32 cellular contexts compared by ENCODE assay signal in the genomic region with DNA sequence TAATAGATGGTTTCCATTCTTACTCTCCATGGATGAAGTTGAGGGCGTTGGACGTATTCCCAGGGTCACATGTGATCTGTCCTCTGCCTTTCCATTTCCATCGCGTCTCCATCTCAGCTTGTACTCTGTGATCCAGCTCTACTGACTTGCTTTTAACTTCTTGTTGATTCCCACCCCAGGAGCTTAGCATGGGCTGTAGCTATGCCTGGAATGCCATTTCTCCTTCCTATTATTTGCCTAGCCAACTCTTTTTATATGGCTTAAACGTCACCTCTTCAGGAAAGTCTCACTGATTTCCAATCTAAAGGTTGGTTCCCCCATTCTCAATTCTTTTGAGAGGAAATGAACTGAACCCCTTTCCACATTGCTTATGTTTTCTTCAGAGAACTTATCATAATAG.
"Had no signal": no experiment of that assay in that cellular context is flagged by ENCODE, and none has a peak within 500 bp of the region (broad histone marks: within the 10 kb centered on the region; RNA-seq: fewer than 3 reads in every experiment).

No MANE protein-coding gene starts in this region.

- H3K9me3 Mint-ChIP-seq: activated CD4-positive, alpha-beta memory T cell treated with anti-CD3 and anti-CD28 coated beads for 36 hours; activated naive CD4-positive, alpha-beta T cell treated with anti-CD3 and anti-CD28 coated beads for 36 hours; activated naive CD4-positive, alpha-beta T cell treated with anti-CD3 and anti-CD28 coated beads, Interleukin-2, amount 50 U/mL, for 24 hours; activated naive CD8-positive, alpha-beta T cell treated with anti-CD3 and anti-CD28 coated beads for 36 hours; activated naive CD8-positive, alpha-beta T cell treated with anti-CD3 and anti-CD28 coated beads, Interleukin-2, amount 50 U/mL, for 24 hours; activated T-helper 1 cell treated with anti-CD3 and anti-CD28 coated beads, Interleukin-12 subunit alpha, Interleukin-12 subunit beta, Interleukin-2, Interleukin-4 antibody, amounts not matched to agents 30 ng/mL and 10 ng/mL and 1 ng/mL, durations not matched to agents 14 hours and 24 hours and 36 hours; activated T-helper 2 cell treated with anti-CD3 and anti-CD28 coated beads, Interferon-gamma antibody, Interleukin-2, Interleukin-4, amounts not matched to agents 10 μg/mL and 5 μg/mL and 100 μg/mL, durations not matched to agents 14 hours and 24 hours and 36 hours; effector memory CD8-positive, alpha-beta T cell had no signal

- ATAC-seq: activated CD4-positive, alpha-beta T cell treated with anti-CD3 and anti-CD28 coated beads for 36 hours; activated CD8-positive, alpha-beta memory T cell treated with anti-CD3 and anti-CD28 coated beads, Interleukin-2, amount 10 ng/mL, durations not matched to agents 7 days and 5 days; activated CD8-positive, alpha-beta T cell treated with anti-CD3 and anti-CD28 coated beads, Interleukin-2, amount 10 ng/mL, durations not matched to agents 7 days and 5 days; activated naive CD8-positive, alpha-beta T cell treated with anti-CD3 and anti-CD28 coated beads, Interleukin-2, amount 50 U/mL, for 24 hours; body of pancreas; effector memory CD8-positive, alpha-beta T cell; gastroesophageal sphincter had no signal

- H3K27me3 Mint-ChIP-seq: activated CD4-positive, alpha-beta memory T cell treated with anti-CD3 and anti-CD28 coated beads for 36 hours; activated CD4-positive, alpha-beta T cell treated with anti-CD3 and anti-CD28 coated beads for 36 hours; activated CD4-positive, alpha-beta T cell treated with anti-CD3 and anti-CD28 coated beads, Interleukin-2, amount 10 ng/mL, durations not matched to agents 24 days and 14 days had no signal

- H3K36me3 Mint-ChIP-seq: activated CD4-positive, alpha-beta memory T cell treated with anti-CD3 and anti-CD28 coated beads for 36 hours; activated CD8-positive, alpha-beta memory T cell treated with anti-CD3 and anti-CD28 coated beads, Interleukin-2, amount 10 ng/mL, durations not matched to agents 7 days and 5 days; activated naive CD4-positive, alpha-beta T cell treated with anti-CD3 and anti-CD28 coated beads, Interleukin-2, amount 50 U/mL, for 24 hours; activated naive CD8-positive, alpha-beta T cell treated with anti-CD3 and anti-CD28 coated beads for 36 hours had no signal

- H3K9me3 ChIP-seq: adrenal gland, body of pancreas, esophagus squamous epithelium, gastroesophageal sphincter had no signal

- H3K36me3 ChIP-seq: adrenal gland, esophagus squamous epithelium, gastroesophageal sphincter had no signal

- H3K4me1 ChIP-seq: adrenal gland, body of pancreas, gastroesophageal sphincter had no signal

- H3K27ac ChIP-seq: adrenal gland, body of pancreas, epithelial cell of prostate, esophagus squamous epithelium, gastroesophageal sphincter had no signal

- H3K27ac Mint-ChIP-seq: activated CD4-positive, alpha-beta memory T cell treated with anti-CD3 and anti-CD28 coated beads for 36 hours; activated CD4-positive, alpha-beta T cell treated with anti-CD3 and anti-CD28 coated beads for 36 hours; activated CD4-positive, alpha-beta T cell treated with anti-CD3 and anti-CD28 coated beads, Interleukin-2, amount 10 ng/mL, durations not matched to agents 24 days and 14 days; activated CD8-positive, alpha-beta memory T cell treated with anti-CD3 and anti-CD28 coated beads, Interleukin-2, amount 10 ng/mL, durations not matched to agents 7 days and 5 days; activated CD8-positive, alpha-beta T cell treated with anti-CD3 and anti-CD28 coated beads, Interleukin-2, amount 10 ng/mL, durations not matched to agents 7 days and 5 days; activated naive CD4-positive, alpha-beta T cell treated with anti-CD3 and anti-CD28 coated beads for 36 hours; activated naive CD8-positive, alpha-beta T cell treated with anti-CD3 and anti-CD28 coated beads for 36 hours; activated naive CD8-positive, alpha-beta T cell treated with anti-CD3 and anti-CD28 coated beads, Interleukin-2, amount 50 U/mL, for 24 hours; activated T-helper 1 cell treated with anti-CD3 and anti-CD28 coated beads, Interleukin-12 subunit alpha, Interleukin-12 subunit beta, Interleukin-2, Interleukin-4 antibody, amounts not matched to agents 30 ng/mL and 10 ng/mL and 1 ng/mL, durations not matched to agents 14 hours and 24 hours and 36 hours; activated T-helper 2 cell treated with anti-CD3 and anti-CD28 coated beads, Interferon-gamma antibody, Interleukin-2, Interleukin-4, amounts not matched to agents 10 μg/mL and 5 μg/mL and 100 μg/mL, durations not matched to agents 14 hours and 24 hours and 36 hours had no signal

- H3K27me3 ChIP-seq: adrenal gland, body of pancreas, esophagus squamous epithelium had no signal

- H3K4me3 Mint-ChIP-seq: activated CD4-positive, alpha-beta memory T cell treated with anti-CD3 and anti-CD28 coated beads for 36 hours; activated CD4-positive, alpha-beta T cell treated with anti-CD3 and anti-CD28 coated beads for 36 hours; activated CD4-positive, alpha-beta T cell treated with anti-CD3 and anti-CD28 coated beads, Interleukin-2, amount 10 ng/mL, durations not matched to agents 24 days and 14 days; activated CD8-positive, alpha-beta memory T cell treated with anti-CD3 and anti-CD28 coated beads, Interleukin-2, amount 10 ng/mL, durations not matched to agents 7 days and 5 days; activated CD8-positive, alpha-beta T cell treated with anti-CD3 and anti-CD28 coated beads, Interleukin-2, amount 10 ng/mL, durations not matched to agents 7 days and 5 days; activated naive CD4-positive, alpha-beta T cell treated with anti-CD3 and anti-CD28 coated beads for 36 hours; activated naive CD4-positive, alpha-beta T cell treated with anti-CD3 and anti-CD28 coated beads, Interleukin-2, amount 50 U/mL, for 24 hours; activated naive CD8-positive, alpha-beta T cell treated with anti-CD3 and anti-CD28 coated beads for 36 hours; activated naive CD8-positive, alpha-beta T cell treated with anti-CD3 and anti-CD28 coated beads, Interleukin-2, amount 50 U/mL, for 24 hours; activated T-helper 1 cell treated with anti-CD3 and anti-CD28 coated beads, Interleukin-12 subunit alpha, Interleukin-12 subunit beta, Interleukin-2, Interleukin-4 antibody, amounts not matched to agents 30 ng/mL and 10 ng/mL and 1 ng/mL, durations not matched to agents 14 hours and 24 hours and 36 hours; effector memory CD8-positive, alpha-beta T cell had no signal

- DNase-seq: activated CD4-positive, alpha-beta memory T cell treated with anti-CD3 and anti-CD28 coated beads for 36 hours; activated CD4-positive, alpha-beta T cell treated with anti-CD3 and anti-CD28 coated beads for 36 hours; activated CD4-positive, alpha-beta T cell treated with anti-CD3 and anti-CD28 coated beads, Interleukin-2, amount 10 ng/mL, durations not matched to agents 24 days and 14 days; activated CD4-positive, CD25-positive, alpha-beta regulatory T cell; activated CD4-positive, CD25-positive, alpha-beta regulatory T cell treated with anti-CD3 and anti-CD28 coated beads, Interleukin-2, amount 50 U/mL, for 72 hours; activated CD8-positive, alpha-beta memory T cell treated with anti-CD3 and anti-CD28 coated beads, Interleukin-2, amount 10 ng/mL, durations not matched to agents 7 days and 5 days; activated CD8-positive, alpha-beta memory T cell treated with anti-CD3 and anti-CD28 coated beads, Interleukin-2, amount 50 U/mL, for 4 hours; activated CD8-positive, alpha-beta T cell treated with anti-CD3 and anti-CD28 coated beads, Interleukin-2, amount 10 ng/mL, durations not matched to agents 7 days and 5 days; activated effector memory CD4-positive, alpha-beta T cell treated with anti-CD3 and anti-CD28 coated beads, Interleukin-2, amount 50 U/mL, for 16 hours; activated naive CD4-positive, alpha-beta T cell treated with anti-CD3 and anti-CD28 coated beads for 36 hours; activated naive CD8-positive, alpha-beta T cell treated with anti-CD3 and anti-CD28 coated beads for 36 hours; activated naive CD8-positive, alpha-beta T cell treated with anti-CD3 and anti-CD28 coated beads, Interleukin-2, amount 50 U/mL, for 24 hours; activated T-cell treated with anti-CD3 and anti-CD28 coated beads, Interleukin-2, amount 50 U/mL, for 1 hour; activated T-cell treated with anti-CD3 and anti-CD28 coated beads, Interleukin-2, amount 50 U/mL, for 48 hours; amygdala; aorta; body of pancreas; caudate nucleus; cortex of kidney; dermis blood vessel endothelial cell; effector CD4-positive, alpha-beta T cell; effector memory CD8-positive, alpha-beta T cell; esophagus squamous epithelium; foreskin melanocyte; T-helper 1 cell; T-helper 2 cell had no signal

- H3K4me3 ChIP-seq: adrenal gland, body of pancreas, esophagus squamous epithelium, gastroesophageal sphincter had no signal
